ENCODE assay signal across 10 cellular contexts in the genomic region with DNA sequence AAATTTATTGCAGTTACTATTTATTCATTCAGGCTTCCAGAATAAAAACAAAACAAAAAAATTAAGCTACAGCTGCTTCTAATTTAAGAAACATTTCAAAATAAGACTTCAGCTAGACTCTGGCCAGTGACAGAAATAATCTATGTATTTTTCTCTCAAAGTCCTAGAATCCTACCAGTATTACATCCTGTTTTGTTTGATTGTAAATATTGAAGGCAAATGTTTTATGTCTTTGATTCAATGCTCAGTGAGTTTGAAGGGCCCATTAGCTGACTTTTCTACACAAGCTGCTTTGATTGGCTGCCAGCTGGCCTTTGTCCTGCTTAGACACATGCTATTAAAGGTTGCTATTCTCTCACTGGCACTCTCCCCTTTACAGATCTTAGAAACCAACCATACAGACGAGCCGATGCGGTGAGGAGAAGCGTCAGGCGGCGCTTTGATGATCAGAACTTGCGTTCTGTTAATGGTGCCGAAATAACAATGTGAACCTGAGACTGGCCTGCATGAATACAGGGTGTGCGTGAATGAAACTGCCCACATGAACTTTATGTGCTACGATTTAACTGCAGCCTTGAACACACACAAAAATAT.
DNase-seq lines count a peak whose midpoint lies in the region; ATAC-seq and TF ChIP-seq lines count a peak whose summit lies in the region.
"Had no signal": no experiment of that assay in that cellular context is flagged by ENCODE, and none has a peak within 500 bp of the region (broad histone marks: within the 10 kb centered on the region; RNA-seq: fewer than 3 reads in every experiment).

No MANE protein-coding gene starts in this region.

- H3K27me3 ChIP-seq in breast epithelium (no peaks in the 10 kb centered on the region), aorta (ENCODE audit: control insufficient read depth in 1 of 2, insufficient read depth in 2 of 2, low read length in 1 of 2) (no peaks in the 10 kb centered on the region)

- peaks cover 0 to 10% of the 10 kb centered on the region in 2 donors for H3K4me1 ChIP-seq in breast epithelium
- H3K4me1 ChIP-seq in aorta (ENCODE audit: control insufficient read depth in 1 of 2, insufficient read depth in 2 of 2, low read length in 2 of 2): peaks cover 0 to 4% of the 10 kb centered on the region in 2 donors

- CTCF ChIA-PET in MCF 10A (lab: Yijun Ruan, JAX): interaction anchor here (0.6 to 6.9 kb wide), 7 partner anchors 9 to 472 kb away, joined by 3 to 80 read pairs (median 3); a partner anchor contains a TSS

- TF ChIP-seq CTCF in breast epithelium (IDR thresholded peaks at IDR 0.05): no peak
- no peak for TF ChIP-seq CTCF in MCF 10A (IDR thresholded peaks at IDR 0.05; ENCODE audit: unreplicated experiment)
- TF ChIP-seq CTCF in choroid plexus epithelial cell (conservative IDR thresholded peaks at IDR 0.05; ENCODE audit: low read depth, low read length): no peak

- no peak overlapping the region for H3K27ac Mint-ChIP-seq in MCF 10A (ENCODE audit: low read depth, unreplicated experiment)
- H3K27ac Mint-ChIP-seq: activated naive CD4-positive, alpha-beta T cell treated with anti-CD3 and anti-CD28 coated beads for 36 hours had no signal

- H3K36me3 ChIP-seq in breast epithelium: no peaks in the 10 kb centered on the region
- H3K36me3 ChIP-seq in aorta (ENCODE audit: control insufficient read depth in 1 of 2, insufficient read depth in 2 of 2, low read length in 1 of 2): peaks cover 0 to 2% of the 10 kb centered on the region in 2 donors

- H3K36me3 Mint-ChIP-seq in MCF 10A (ENCODE audit: insufficient read depth, unreplicated experiment): peaks cover 93% of the 10 kb centered on the region

- TF ChIP-seq POLR2A in breast epithelium (IDR thresholded peaks at IDR 0.05): no peak

- DNase-seq in breast epithelium (ENCODE audit: low spot score in 2 of 2): peak in 1 of 2 donors; percentile 48
- no peak for DNase-seq in MCF 10A (ENCODE audit: unreplicated experiment)
- peak; percentile 23 for DNase-seq in choroid plexus epithelial cell (ENCODE audit: low read depth)
- DNase-seq in medulla oblongata (ENCODE audit: extremely low spot score): peak; percentile 73
- peak; percentile 55 to 75 for DNase-seq in aorta
- DNase-seq: activated naive CD4-positive, alpha-beta T cell treated with anti-CD3 and anti-CD28 coated beads for 36 hours; occipital lobe had no signal

- H3K4me1 Mint-ChIP-seq in MCF 10A (ENCODE audit: insufficient read depth, unreplicated experiment): peaks cover 6% of the 10 kb centered on the region

- H3K9me3 Mint-ChIP-seq in MCF 10A (ENCODE audit: unreplicated experiment): no peaks in the 10 kb centered on the region
- H3K9me3 Mint-ChIP-seq: activated naive CD4-positive, alpha-beta T cell treated with anti-CD3 and anti-CD28 coated beads for 36 hours had no signal

- H3K9me3 ChIP-seq in breast epithelium (no peaks in the 10 kb centered on the region), aorta (ENCODE audit: control insufficient read depth, low read length) (no peaks in the 10 kb centered on the region)

- peak; percentile 41 for ATAC-seq in aorta (ENCODE audit: low FRiP score)
- no peak for ATAC-seq in activated CD4-positive, CD25-positive, alpha-beta regulatory T cell treated with anti-CD3 and anti-CD28 coated beads, Interleukin-2, amount 50 U/mL, for 24 hours
- no peak for ATAC-seq in GM18870 (IDR thresholded peaks at IDR 0.05; ENCODE audit: unreplicated experiment)
- no peak for ATAC-seq in HG02938 (IDR thresholded peaks at IDR 0.05; ENCODE audit: unreplicated experiment)

- H3K27ac ChIP-seq in breast epithelium (peak overlapping the region; percentile 14 to 45), aorta (ENCODE audit: low read depth in 1 of 2, low read length in 2 of 2) (no peak overlapping the region)

- no TSS peak for BruUV-seq in MCF 10A (replicated peaks; lab: Mats Ljungman, UMichigan)

- POLR2A ChIA-PET in MCF 10A (lab: Yijun Ruan, JAX): interaction anchor here (0.7 to 4.0 kb wide), 6 partner anchors 11 to 472 kb away, joined by 3 to 19 read pairs (median 6); a partner anchor contains a TSS

- no peak overlapping the region for H3K4me3 Mint-ChIP-seq in MCF 10A (ENCODE audit: unreplicated experiment)
- H3K4me3 Mint-ChIP-seq: activated naive CD4-positive, alpha-beta T cell treated with anti-CD3 and anti-CD28 coated beads for 36 hours had no signal

- no peaks in the 10 kb centered on the region for H3K27me3 Mint-ChIP-seq in MCF 10A (ENCODE audit: insufficient read depth, unreplicated experiment)

- WGBS in aorta, 2 donors: 54 to 58% methylated on average over 10 of the region's 10 CpGs

- H3K4me3 ChIP-seq in breast epithelium: peak overlapping the region in 1 of 3 donors; percentile 24
- no peak overlapping the region for H3K4me3 ChIP-seq in choroid plexus epithelial cell (ENCODE audit: low read depth, low read length)
- H3K4me3 ChIP-seq in aorta (ENCODE audit: low read length in 2 of 2): no peak overlapping the region

- intact Hi-C loops in breast epithelium (cut with DNase I; ENCODE audit: low total_unique reads): no loop called here
- intact Hi-C loops in MCF 10A (cut with micrococcal nuclease): no loop called here
- intact Hi-C loops in aorta (cut with DNase I): no loop called here

Comparison
In these comparisons a context has a peak if more than half of its experiments do, and no peak if none do; other contexts are left out.
1. H3K27ac ChIP-seq: peak in breast epithelium (2 of 2); none in aorta (0 of 2).